In the genomic region with DNA sequence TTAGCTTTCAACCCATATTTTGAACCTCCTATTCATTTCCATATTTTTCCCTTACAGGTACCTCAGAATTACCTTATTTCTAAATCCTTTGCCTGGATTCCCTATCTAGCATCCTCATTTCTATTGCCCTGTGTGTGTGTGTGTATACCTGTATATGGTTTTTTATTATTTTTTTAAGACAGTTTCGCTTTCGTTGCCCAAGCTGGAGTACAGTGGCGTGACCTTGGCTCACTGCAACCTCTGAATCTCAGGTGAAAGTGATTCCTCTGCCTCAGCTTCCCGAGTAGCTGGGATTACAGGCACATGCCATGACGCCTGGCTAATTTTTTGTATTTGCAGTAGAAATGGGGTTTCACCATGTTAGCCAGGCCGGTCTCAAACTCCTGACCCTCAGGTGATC, we compare ENCODE assay signal across 15 cellular contexts.
"Had no signal": no experiment of that assay in that cellular context is flagged by ENCODE, and none has a peak within 500 bp of the region (broad histone marks: within the 10 kb centered on the region; RNA-seq: fewer than 3 reads in every experiment).

No MANE protein-coding gene starts in this region.

- DNase-seq: activated CD4-positive, alpha-beta memory T cell treated with anti-CD3 and anti-CD28 coated beads, Interleukin-2, amount 10 ng/mL, durations not matched to agents 7 days and 5 days; activated CD4-positive, alpha-beta T cell treated with anti-CD3 and anti-CD28 coated beads for 4 hours; activated naive CD4-positive, alpha-beta T cell; activated T-cell treated with anti-CD3 and anti-CD28 coated beads, Interleukin-2, amount 50 U/mL, for 4 hours; foreskin melanocyte; heart left ventricle; lower lobe of right lung; naive B cell; nucleus accumbens; right cardiac atrium; stimulated activated naive CD8-positive, alpha-beta T cell treated with anti-CD3 and anti-CD28 coated beads, Interleukin-15, amount 100 ng/mL, for 72 hours had no signal

- H3K36me3 Mint-ChIP-seq: naive B cell, WTC11 had no signal

- H3K4me3 Mint-ChIP-seq: activated CD4-positive, alpha-beta memory T cell treated with anti-CD3 and anti-CD28 coated beads, Interleukin-2, amount 10 ng/mL, durations not matched to agents 7 days and 5 days; activated T-cell treated with anti-CD3 and anti-CD28 coated beads, Interleukin-2, amount 50 U/mL, for 4 hours; stimulated activated naive CD8-positive, alpha-beta T cell treated with anti-CD3 and anti-CD28 coated beads, Interleukin-15, amount 100 ng/mL, for 72 hours; WTC11 had no signal

- ATAC-seq: activated T-cell treated with anti-CD3 and anti-CD28 coated beads, Interleukin-2, amount 50 U/mL, for 4 hours; heart left ventricle; lower lobe of right lung; right cardiac atrium; stimulated activated naive CD8-positive, alpha-beta T cell treated with anti-CD3 and anti-CD28 coated beads, Interleukin-15, amount 100 ng/mL, for 72 hours; WTC11 had no signal

- H3K27ac ChIP-seq: ascending aorta, breast epithelium, epithelial cell of prostate, lower lobe of right lung had no signal

- H3K27me3 Mint-ChIP-seq: activated CD4-positive, alpha-beta memory T cell treated with anti-CD3 and anti-CD28 coated beads, Interleukin-2, amount 10 ng/mL, durations not matched to agents 7 days and 5 days; naive B cell; stimulated activated naive CD8-positive, alpha-beta T cell treated with anti-CD3 and anti-CD28 coated beads, Interleukin-15, amount 100 ng/mL, for 72 hours had no signal

- H3K27ac Mint-ChIP-seq: activated CD4-positive, alpha-beta memory T cell treated with anti-CD3 and anti-CD28 coated beads, Interleukin-2, amount 10 ng/mL, durations not matched to agents 7 days and 5 days; WTC11 had no signal

- H3K9me3 Mint-ChIP-seq: activated CD4-positive, alpha-beta memory T cell treated with anti-CD3 and anti-CD28 coated beads, Interleukin-2, amount 10 ng/mL, durations not matched to agents 7 days and 5 days; activated T-cell treated with anti-CD3 and anti-CD28 coated beads, Interleukin-2, amount 50 U/mL, for 4 hours; naive B cell; stimulated activated naive CD8-positive, alpha-beta T cell treated with anti-CD3 and anti-CD28 coated beads, Interleukin-15, amount 100 ng/mL, for 72 hours; WTC11 had no signal

- H3K4me3 ChIP-seq: ascending aorta, breast epithelium, heart left ventricle, lower lobe of right lung had no signal

- H3K9me3 ChIP-seq: ascending aorta, breast epithelium, heart left ventricle, lower lobe of right lung had no signal

- H3K36me3 ChIP-seq: ascending aorta, breast epithelium, heart left ventricle, lower lobe of right lung had no signal

- H3K27me3 ChIP-seq: ascending aorta, breast epithelium, heart left ventricle had no signal
